In the genomic region with DNA sequence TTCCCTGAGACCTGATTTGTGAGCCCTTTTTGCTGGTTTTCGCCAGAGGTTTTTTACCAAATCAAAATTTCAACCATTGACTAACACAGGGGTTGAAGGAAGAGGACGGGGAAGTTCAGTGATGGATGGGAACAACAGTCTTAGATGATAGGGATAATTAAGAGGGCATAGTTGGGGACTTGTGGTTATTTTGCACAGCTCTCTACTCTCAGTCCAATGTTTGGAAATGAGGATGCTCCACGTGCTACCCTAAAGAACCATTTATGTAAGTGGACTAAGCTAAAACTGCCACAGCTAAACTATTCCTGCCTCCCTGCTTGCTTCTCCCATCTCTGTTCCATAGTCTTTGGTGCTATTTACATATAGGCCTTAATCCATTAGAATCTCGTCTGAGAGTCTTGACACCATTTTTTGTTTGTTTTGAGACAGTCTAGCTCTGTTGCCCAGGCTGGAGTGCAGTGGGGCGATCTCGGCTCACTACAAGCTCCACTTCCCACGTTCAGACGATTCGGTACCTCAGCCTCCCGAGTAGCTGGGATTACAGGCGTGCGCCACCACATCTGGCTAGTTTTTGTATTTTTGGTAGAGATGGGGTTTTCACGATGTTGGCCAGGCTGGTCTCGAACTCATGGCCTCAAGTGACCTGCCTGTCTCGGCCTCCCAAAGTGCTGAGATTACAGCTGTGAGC, we compare ENCODE assay signal across 8 cellular contexts. TPM values are rescaled to one million over a fixed set of nuclear protein-coding genes. Genes with fewer than 3 reads are reported as not detected.
A peak's percentile ranks its signal among the peaks of the same experiment; 100 is the strongest.
DNase-seq lines count a peak whose midpoint lies in the region; ATAC-seq and TF ChIP-seq lines count a peak whose summit lies in the region.

No MANE protein-coding gene starts in this region.

- ATAC-seq in natural killer cell (no peak), GM19455 (IDR thresholded peaks at IDR 0.05; ENCODE audit: unreplicated experiment) (no peak), GM18868 (IDR thresholded peaks at IDR 0.05; ENCODE audit: unreplicated experiment) (no peak)

- H3K4me3 Mint-ChIP-seq in CD14-positive monocyte = peak overlapping the region; percentile 81 to 92
- peak overlapping the region; percentile 87 to 100 (median 98) for H3K4me3 Mint-ChIP-seq in IgD-negative memory B cell
- H3K4me3 Mint-ChIP-seq in natural killer cell = peak overlapping the region; percentile 80

- DNase-seq in CD14-positive monocyte (ENCODE audit: low spot score) (no peak), coronary artery (ENCODE audit: low spot score) (peak; percentile 73), natural killer cell (no peak), kidney glomerular epithelial cell (lab: John Stamatoyannopoulos, UW) (no peak), iPS-NIHi11 (ENCODE audit: low spot score) (no peak)

- peaks cover 36 to 41% of the 10 kb centered on the region in 2 donors for H3K36me3 Mint-ChIP-seq in CD14-positive monocyte
- peaks cover 32% of the 10 kb centered on the region for H3K36me3 Mint-ChIP-seq in IgD-negative memory B cell
- H3K36me3 Mint-ChIP-seq in natural killer cell = peaks cover 33% of the 10 kb centered on the region

- H3K4me1 Mint-ChIP-seq in CD14-positive monocyte (peaks cover 37% of the 10 kb centered on the region), IgD-negative memory B cell (peaks cover 7 to 29% (median 22%) of the 10 kb centered on the region in 3 donors), natural killer cell (peaks cover 48 to 50% of the 10 kb centered on the region in 2 donors)

- intact Hi-C loops in CD14-positive monocyte (cut with micrococcal nuclease) = loop anchor here (2.0 to 5.0 kb wide), 4 partner anchors 32 to 49 kb away; a partner anchor contains a TSS
- intact Hi-C loops in natural killer cell (cut with micrococcal nuclease) = loop anchor here (1.0 to 2.0 kb wide), 3 partner anchors 17 to 49 kb away; a partner anchor contains a TSS

- H3K4me3 ChIP-seq in coronary artery = peak overlapping the region; percentile 87

- peak overlapping the region; percentile 88 to 99 for H3K27ac ChIP-seq in coronary artery

- H3K9me3 Mint-ChIP-seq in CD14-positive monocyte = peaks cover 5 to 18% (median 12%) of the 10 kb centered on the region in 7 donors
- H3K9me3 Mint-ChIP-seq in IgD-negative memory B cell = peaks cover 0 to 1% (median 0%) of the 10 kb centered on the region in 3 donors
- no peaks in the 10 kb centered on the region for H3K9me3 Mint-ChIP-seq in natural killer cell

- H3K27ac Mint-ChIP-seq in CD14-positive monocyte (peak overlapping the region; percentile 97 to 100 (median 98)), IgD-negative memory B cell (peak overlapping the region; percentile 96 to 99 (median 98)), natural killer cell (peak overlapping the region; percentile 96 to 99)

- TF ChIP-seq CTCF in CD14-positive monocyte (IDR thresholded peaks at IDR 0.05) = no peak
- TF ChIP-seq CTCF in coronary artery (IDR thresholded peaks at IDR 0.05) = no peak
- TF ChIP-seq CTCF in natural killer cell (IDR thresholded peaks at IDR 0.05) = no peak

- H3K27me3 Mint-ChIP-seq in CD14-positive monocyte (ENCODE audit: low read depth in 3 of 3) (peaks cover 0 to 8% (median 2%) of the 10 kb centered on the region in 3 donors), IgD-negative memory B cell (no peaks in the 10 kb centered on the region), natural killer cell (ENCODE audit: low read depth in 2 of 2) (no peaks in the 10 kb centered on the region)

RNA-seq across cellular contexts. Expression of a gene that starts 0.7 kb away (rescaled TPM):
- polyA plus RNA-seq in CD14-positive monocyte = 100 to 1,000 TPM; 287 to 301 TPM
- 99.6 TPM for polyA plus RNA-seq in IgD-negative memory B cell
- 1,000 to 10,000 TPM in 1 of 3 donors, 100 to 1,000 TPM in 2; 929 to 1,396 (median 938) TPM for total RNA-seq in natural killer cell

RNA-seq across cellular contexts. Expression of a gene that starts 30.9 kb away (rescaled TPM):
- polyA plus RNA-seq in CD14-positive monocyte (1 to 10 TPM; 2.5 to 2.8 TPM), IgD-negative memory B cell (0.30 TPM)
- 1 to 10 TPM; 1.7 to 2.9 (median 2.9) TPM for total RNA-seq in natural killer cell

RNA-seq across cellular contexts. Expression of a gene that starts 49.3 kb away (rescaled TPM):
- 10 to 100 TPM; 38.5 to 40.3 TPM for polyA plus RNA-seq in CD14-positive monocyte
- polyA plus RNA-seq in IgD-negative memory B cell = 73.9 TPM
- total RNA-seq in natural killer cell = 100 to 1,000 TPM; 185 to 228 (median 220) TPM
